ENCODE assay signal across 13 cellular contexts in genomic region chr20:11687546-11688292, GRCh38.
DNase-seq lines count a peak whose midpoint lies in the region; ATAC-seq and TF ChIP-seq lines count a peak whose summit lies in the region.
"Had no signal": no experiment of that assay in that cellular context is flagged by ENCODE, and none has a peak within 500 bp of the region (broad histone marks: within the 10 kb centered on the region; RNA-seq: fewer than 3 reads in every experiment).

No MANE protein-coding gene starts in this region.

- 0 out of 2 replicates have a peak overlapping the region, but pooled peaks have one; percentile 2 for H3K27ac ChIP-seq in PC-3 (ENCODE audit: low read length)
- H3K27ac ChIP-seq in iPS-18a (ENCODE audit: low read length) = no peak overlapping the region
- H3K27ac ChIP-seq: foreskin keratinocyte, lower lobe of right lung had no signal

- H3K27me3 Mint-ChIP-seq in progenitor cell of endocrine pancreas = no peaks in the 10 kb centered on the region
- H3K27me3 Mint-ChIP-seq: CD4-positive, CD25-positive, alpha-beta regulatory T cell had no signal

- no peaks in the 10 kb centered on the region for H3K9me3 ChIP-seq in PC-3 (ENCODE audit: low read length)
- no peaks in the 10 kb centered on the region for H3K9me3 ChIP-seq in iPS-18a (ENCODE audit: control insufficient read depth, low read depth, low read length)
- H3K9me3 ChIP-seq: lower lobe of right lung had no signal

- TF ChIP-seq CTCF in PC-3 (conservative IDR thresholded peaks at IDR 0.05; ENCODE audit: low read depth, low read length) (no peak), progenitor cell of endocrine pancreas (IDR thresholded peaks at IDR 0.05; ENCODE audit: unreplicated experiment) (no peak)

- peaks cover 37% of the 10 kb centered on the region for H3K4me1 Mint-ChIP-seq in progenitor cell of endocrine pancreas (ENCODE audit: low read depth)
- H3K4me1 Mint-ChIP-seq: activated CD4-positive, alpha-beta T cell treated with anti-CD3 and anti-CD28 coated beads, Interleukin-2, amount 10 ng/mL, durations not matched to agents 24 days and 14 days; activated naive CD4-positive, alpha-beta T cell treated with anti-CD3 and anti-CD28 coated beads, Interleukin-2, amount 10 ng/mL, durations not matched to agents 7 days and 5 days had no signal

- peak overlapping the region; percentile 78 for H3K4me3 Mint-ChIP-seq in progenitor cell of endocrine pancreas (ENCODE audit: low read depth)
- H3K4me3 Mint-ChIP-seq: activated CD4-positive, alpha-beta T cell treated with anti-CD3 and anti-CD28 coated beads, Interleukin-2, amount 10 ng/mL, durations not matched to agents 24 days and 14 days; activated naive CD4-positive, alpha-beta T cell treated with anti-CD3 and anti-CD28 coated beads, Interleukin-2, amount 10 ng/mL, durations not matched to agents 7 days and 5 days; CD4-positive, CD25-positive, alpha-beta regulatory T cell had no signal

- H3K9me3 Mint-ChIP-seq in progenitor cell of endocrine pancreas (ENCODE audit: low read depth) = peaks cover 7% of the 10 kb centered on the region
- H3K9me3 Mint-ChIP-seq: activated CD4-positive, alpha-beta T cell treated with anti-CD3 and anti-CD28 coated beads, Interleukin-2, amount 10 ng/mL, durations not matched to agents 24 days and 14 days had no signal

- H3K27ac Mint-ChIP-seq in progenitor cell of endocrine pancreas = peak overlapping the region; percentile 97
- H3K27ac Mint-ChIP-seq: activated CD4-positive, alpha-beta T cell treated with anti-CD3 and anti-CD28 coated beads, Interleukin-2, amount 10 ng/mL, durations not matched to agents 24 days and 14 days; activated naive CD4-positive, alpha-beta T cell treated with anti-CD3 and anti-CD28 coated beads, Interleukin-2, amount 10 ng/mL, durations not matched to agents 7 days and 5 days; CD4-positive, CD25-positive, alpha-beta regulatory T cell had no signal

- H3K27me3 ChIP-seq in PC-3 (ENCODE audit: low read length) (peaks cover 5% of the 10 kb centered on the region; the same call in 1 of the 2 replicates), iPS-18a (ENCODE audit: control insufficient read depth, insufficient read depth, low read length) (peaks cover 28% of the 10 kb centered on the region)

- H3K4me3 ChIP-seq in PC-3 (ENCODE audit: low read length) (peak overlapping the region; percentile 56), iPS-18a (ENCODE audit: low read length) (peak overlapping the region; percentile 55)

- intact Hi-C loops in PC-3 (cut with micrococcal nuclease) = loop anchor here (10.0 kb wide), 1 partner anchor 217 kb away; no protein-coding TSS in a partner anchor

- no peaks in the 10 kb centered on the region for H4K20me1 ChIP-seq in PC-3 (ENCODE audit: low read length)

- H3K9ac ChIP-seq in PC-3 (ENCODE audit: low read length) (no peak overlapping the region), iPS-18a (ENCODE audit: low read length) (peak overlapping the region; percentile 30)

- H3F3A ChIP-seq in PC-3 (ENCODE audit: low read length, unreplicated experiment) = no peaks in the 10 kb centered on the region

- CTCF ChIA-PET in PC-3 (lab: Charles Lee) = no interaction called here

- peak overlapping the region; percentile 77 for H2AFZ ChIP-seq in PC-3 (ENCODE audit: low read length)

- H3K36me3 ChIP-seq in PC-3 (ENCODE audit: low read depth, low read length) (no peaks in the 10 kb centered on the region), iPS-18a (ENCODE audit: control insufficient read depth, low read depth, low read length) (no peaks in the 10 kb centered on the region)
- H3K36me3 ChIP-seq: lower lobe of right lung had no signal

- peaks cover 18% of the 10 kb centered on the region for H3K4me1 ChIP-seq in PC-3 (ENCODE audit: insufficient read depth, low read length)
- H3K4me1 ChIP-seq in iPS-18a (ENCODE audit: control insufficient read depth, low read depth, low read length) = peaks cover 9% of the 10 kb centered on the region
- H3K4me1 ChIP-seq: foreskin keratinocyte had no signal

- ATAC-seq in GM18870 (IDR thresholded peaks at IDR 0.05; ENCODE audit: unreplicated experiment) (peak; percentile 70), PC-3 (peak; percentile 22; the same call in 1 of the 2 replicates), HG02973 (IDR thresholded peaks at IDR 0.05; ENCODE audit: unreplicated experiment) (no peak)

- POLR2A ChIA-PET in PC-3 (lab: Charles Lee; ENCODE audit: unreplicated experiment) = no interaction called here

- no peaks in the 10 kb centered on the region for H3K36me3 Mint-ChIP-seq in progenitor cell of endocrine pancreas (ENCODE audit: insufficient read depth)
- H3K36me3 Mint-ChIP-seq: activated naive CD4-positive, alpha-beta T cell treated with anti-CD3 and anti-CD28 coated beads, Interleukin-2, amount 10 ng/mL, durations not matched to agents 7 days and 5 days; CD4-positive, CD25-positive, alpha-beta regulatory T cell had no signal

- BruUV-seq in PC-3 (replicated peaks; lab: Mats Ljungman, UMichigan) = no TSS peak

- no peaks in the 10 kb centered on the region for H3K9me2 ChIP-seq in PC-3 (replicated peaks; ENCODE audit: low read length)

- peak overlapping the region; percentile 74 for H3K4me2 ChIP-seq in PC-3 (ENCODE audit: low read length)

- DNase-seq in PC-3 = peak; percentile 75
- no peak for DNase-seq in progenitor cell of endocrine pancreas (ENCODE audit: low spot score, unreplicated experiment)
- DNase-seq in GOT3 (lab: John Stamatoyannopoulos, UW) = no peak
- DNase-seq in COLO829 (ENCODE audit: low spot score) = no peak
- DNase-seq in midbrain (lab: John Stamatoyannopoulos, UW) = no peak
- DNase-seq: activated CD4-positive, alpha-beta T cell treated with anti-CD3 and anti-CD28 coated beads, Interleukin-2, amount 10 ng/mL, durations not matched to agents 24 days and 14 days; activated naive CD4-positive, alpha-beta T cell treated with anti-CD3 and anti-CD28 coated beads, Interleukin-2, amount 10 ng/mL, durations not matched to agents 7 days and 5 days; CD4-positive, CD25-positive, alpha-beta regulatory T cell had no signal

- no peaks in the 10 kb centered on the region for H3K79me2 ChIP-seq in PC-3 (ENCODE audit: low read length)
